Comparison of ENCODE assay signal across 11 cellular contexts in the genomic region with DNA sequence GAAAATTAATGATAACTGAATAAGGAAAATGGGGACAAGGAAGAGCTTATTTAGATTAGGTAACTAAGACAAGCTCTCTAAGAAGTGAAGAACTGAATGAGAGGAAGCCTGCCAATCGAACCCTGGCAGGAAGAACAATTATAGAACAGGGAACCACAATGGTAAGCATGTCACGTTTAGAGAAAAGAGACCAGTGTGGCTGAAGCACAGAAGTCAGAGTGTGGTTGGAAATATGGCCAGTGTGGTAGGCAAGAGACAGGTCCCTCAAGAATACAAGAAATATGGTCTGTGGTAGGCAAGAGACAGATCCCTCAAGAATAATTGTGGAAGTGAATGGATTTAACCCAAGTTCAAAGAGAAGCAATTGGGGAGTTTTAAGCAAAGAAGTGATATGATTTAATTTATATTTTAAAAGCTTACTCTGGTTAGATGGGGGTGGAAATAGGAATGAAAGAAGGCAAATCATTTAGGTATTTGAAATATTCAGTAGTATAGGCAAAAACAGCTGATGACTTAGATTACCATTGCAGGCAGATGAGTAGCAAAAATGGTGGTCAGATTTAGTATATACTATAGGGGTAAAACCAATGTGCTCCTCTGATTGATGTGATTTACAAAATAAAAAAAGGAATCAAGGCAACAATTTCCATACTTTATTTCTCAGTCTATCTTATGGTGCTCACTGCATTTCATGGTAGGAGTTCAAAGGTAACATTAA. TPM values are rescaled to one million over a fixed set of nuclear protein-coding genes. Genes with fewer than 3 reads are reported as not detected.
DNase-seq lines count a peak whose midpoint lies in the region; ATAC-seq and TF ChIP-seq lines count a peak whose summit lies in the region.
"Had no signal": no experiment of that assay in that cellular context is flagged by ENCODE, and none has a peak within 500 bp of the region (broad histone marks: within the 10 kb centered on the region; RNA-seq: fewer than 3 reads in every experiment).

No MANE protein-coding gene starts in this region.

- no peaks in the 10 kb centered on the region for H3K27me3 Mint-ChIP-seq in activated naive CD4-positive, alpha-beta T cell treated with anti-CD3 and anti-CD28 coated beads, Interleukin-2, amount 10 ng/mL, durations not matched to agents 7 days and 5 days
- no peaks in the 10 kb centered on the region for H3K27me3 Mint-ChIP-seq in stimulated activated naive CD8-positive, alpha-beta T cell treated with anti-CD3 and anti-CD28 coated beads, Interleukin-15, amount 100 ng/mL, for 72 hours
- peaks cover 6% of the 10 kb centered on the region for H3K27me3 Mint-ChIP-seq in nephron progenitor cell (ENCODE audit: low read depth, poor library complexity)

- ATAC-seq in activated naive CD4-positive, alpha-beta T cell treated with anti-CD3 and anti-CD28 coated beads, Interleukin-2, amount 50 U/mL, for 72 hours = peak in 1 of 2 donors; percentile 85
- ATAC-seq in HG02763 (IDR thresholded peaks at IDR 0.05; ENCODE audit: unreplicated experiment) = peak; percentile 86
- ATAC-seq in stimulated activated naive CD8-positive, alpha-beta T cell treated with anti-CD3 and anti-CD28 coated beads, Interleukin-15, amount 100 ng/mL, for 72 hours = peak; percentile 89

- H3K9me3 ChIP-seq in Peyer's patch = peaks cover 0 to 7% (median 0%) of the 10 kb centered on the region in 4 donors

- no peak for TF ChIP-seq CTCF in nephron progenitor cell (IDR thresholded peaks at IDR 0.05)
- no peak for TF ChIP-seq CTCF in Peyer's patch (IDR thresholded peaks at IDR 0.05)

- no peak for DNase-seq in activated naive CD4-positive, alpha-beta T cell treated with anti-CD3 and anti-CD28 coated beads, Interleukin-2, amount 50 U/mL, for 72 hours (ENCODE audit: low spot score in 2 of 2)
- no peak for DNase-seq in activated naive CD4-positive, alpha-beta T cell treated with anti-CD3 and anti-CD28 coated beads, Interleukin-2, amount 10 ng/mL, durations not matched to agents 7 days and 5 days
- peak; percentile 3 for DNase-seq in M059J (ENCODE audit: low read depth)
- peak in 1 of 2 donors; percentile 43 for DNase-seq in stimulated activated naive CD8-positive, alpha-beta T cell treated with anti-CD3 and anti-CD28 coated beads, Interleukin-15, amount 100 ng/mL, for 72 hours
- no peak for DNase-seq in nephron progenitor cell
- DNase-seq in AG08395 (ENCODE audit: low spot score) = no peak
- DNase-seq in Peyer's patch = no peak
- DNase-seq: activated naive CD4-positive, alpha-beta T cell treated with anti-CD3 and anti-CD28 coated beads, Interleukin-2, amount 50 U/mL, for 16 hours had no signal

- peak overlapping the region; percentile 11 to 67 for H3K27ac Mint-ChIP-seq in activated naive CD4-positive, alpha-beta T cell treated with anti-CD3 and anti-CD28 coated beads, Interleukin-2, amount 50 U/mL, for 72 hours
- H3K27ac Mint-ChIP-seq in activated naive CD4-positive, alpha-beta T cell treated with anti-CD3 and anti-CD28 coated beads, Interleukin-2, amount 10 ng/mL, durations not matched to agents 7 days and 5 days = no peak overlapping the region
- peak overlapping the region; percentile 21 to 41 for H3K27ac Mint-ChIP-seq in stimulated activated naive CD8-positive, alpha-beta T cell treated with anti-CD3 and anti-CD28 coated beads, Interleukin-15, amount 100 ng/mL, for 72 hours
- H3K27ac Mint-ChIP-seq in nephron progenitor cell = no peak overlapping the region

- no peak for TF ChIP-seq POLR2A in Peyer's patch (IDR thresholded peaks at IDR 0.05)

- H3K4me1 ChIP-seq in Peyer's patch = peaks cover 0 to 3% (median 0%) of the 10 kb centered on the region in 4 donors

- CTCF ChIA-PET in activated naive CD4-positive, alpha-beta T cell treated with anti-CD3 and anti-CD28 coated beads, Interleukin-2, amount 10 ng/mL, durations not matched to agents 7 days and 5 days (lab: Charles Lee) = no interaction called here

- H3K27ac ChIP-seq in Peyer's patch = no peak overlapping the region

- H3K4me3 Mint-ChIP-seq in activated naive CD4-positive, alpha-beta T cell treated with anti-CD3 and anti-CD28 coated beads, Interleukin-2, amount 10 ng/mL, durations not matched to agents 7 days and 5 days = no peak overlapping the region
- H3K4me3 Mint-ChIP-seq in stimulated activated naive CD8-positive, alpha-beta T cell treated with anti-CD3 and anti-CD28 coated beads, Interleukin-15, amount 100 ng/mL, for 72 hours = peak overlapping the region; percentile 63 to 74
- no peak overlapping the region for H3K4me3 Mint-ChIP-seq in nephron progenitor cell

- H3K4me1 Mint-ChIP-seq in activated naive CD4-positive, alpha-beta T cell treated with anti-CD3 and anti-CD28 coated beads, Interleukin-2, amount 10 ng/mL, durations not matched to agents 7 days and 5 days = peaks cover 28% of the 10 kb centered on the region
- peaks cover 46% of the 10 kb centered on the region for H3K4me1 Mint-ChIP-seq in stimulated activated naive CD8-positive, alpha-beta T cell treated with anti-CD3 and anti-CD28 coated beads, Interleukin-15, amount 100 ng/mL, for 72 hours
- no peaks in the 10 kb centered on the region for H3K4me1 Mint-ChIP-seq in nephron progenitor cell

- H3K9me3 Mint-ChIP-seq in activated naive CD4-positive, alpha-beta T cell treated with anti-CD3 and anti-CD28 coated beads, Interleukin-2, amount 50 U/mL, for 72 hours = peaks cover 6 to 31% of the 10 kb centered on the region in 2 donors
- H3K9me3 Mint-ChIP-seq in activated naive CD4-positive, alpha-beta T cell treated with anti-CD3 and anti-CD28 coated beads, Interleukin-2, amount 10 ng/mL, durations not matched to agents 7 days and 5 days = peaks cover 35% of the 10 kb centered on the region
- peaks cover 26 to 34% of the 10 kb centered on the region in 2 donors for H3K9me3 Mint-ChIP-seq in stimulated activated naive CD8-positive, alpha-beta T cell treated with anti-CD3 and anti-CD28 coated beads, Interleukin-15, amount 100 ng/mL, for 72 hours
- H3K9me3 Mint-ChIP-seq in nephron progenitor cell = peaks cover 30% of the 10 kb centered on the region

- H3K27me3 ChIP-seq in Peyer's patch = no peaks in the 10 kb centered on the region

- H3K36me3 ChIP-seq in Peyer's patch = no peaks in the 10 kb centered on the region

- H3K36me3 Mint-ChIP-seq in activated naive CD4-positive, alpha-beta T cell treated with anti-CD3 and anti-CD28 coated beads, Interleukin-2, amount 50 U/mL, for 72 hours = peaks cover 19 to 47% of the 10 kb centered on the region in 2 donors
- peaks cover 58% of the 10 kb centered on the region for H3K36me3 Mint-ChIP-seq in activated naive CD4-positive, alpha-beta T cell treated with anti-CD3 and anti-CD28 coated beads, Interleukin-2, amount 10 ng/mL, durations not matched to agents 7 days and 5 days
- H3K36me3 Mint-ChIP-seq in nephron progenitor cell (ENCODE audit: low read depth) = peaks cover 7% of the 10 kb centered on the region

- H3K4me3 ChIP-seq in Peyer's patch = no peak overlapping the region

RNA-seq across cellular contexts. Expression of a gene that starts 38.8 kb away (rescaled TPM):
- 1 to 10 TPM; 1.6 to 2.7 TPM for total RNA-seq in activated naive CD4-positive, alpha-beta T cell treated with anti-CD3 and anti-CD28 coated beads, Interleukin-2, amount 50 U/mL, for 72 hours
- 0.12 and 0.17 TPM in 2 replicates for total RNA-seq in M059J (2014; rRNA removed; shearing (Covaris generic))
- total RNA-seq in Peyer's patch = 1 to 10 TPM in 1 of 4 donors, under 1 TPM in 3; 0.38 to 5.0 (median 0.55) TPM
- total RNA-seq: glomerular endothelial cell, pulmonary artery endothelial cell had no signal

Comparison
In these comparisons a context has a peak if more than half of its experiments do, and no peak if none do; other contexts are left out.
1. H3K27ac Mint-ChIP-seq: peak in activated naive CD4-positive, alpha-beta T cell treated with anti-CD3 and anti-CD28 coated beads, Interleukin-2, amount 50 U/mL, for 72 hours (2 of 2) and stimulated activated naive CD8-positive, alpha-beta T cell treated with anti-CD3 and anti-CD28 coated beads, Interleukin-15, amount 100 ng/mL, for 72 hours (2 of 2); none in activated naive CD4-positive, alpha-beta T cell treated with anti-CD3 and anti-CD28 coated beads, Interleukin-2, amount 10 ng/mL, durations not matched to agents 7 days and 5 days (single experiment) and nephron progenitor cell (single experiment).
2. H3K4me3 Mint-ChIP-seq: peak in stimulated activated naive CD8-positive, alpha-beta T cell treated with anti-CD3 and anti-CD28 coated beads, Interleukin-15, amount 100 ng/mL, for 72 hours (2 of 2); none in activated naive CD4-positive, alpha-beta T cell treated with anti-CD3 and anti-CD28 coated beads, Interleukin-2, amount 10 ng/mL, durations not matched to agents 7 days and 5 days (single experiment) and nephron progenitor cell (single experiment).